In genomic region chr16:56506941-56507340, GRCh38 we compare ENCODE assay signal across 14 cellular contexts. TPM values are rescaled to one million over a fixed set of nuclear protein-coding genes. Genes with fewer than 3 reads are reported as not detected.
A peak's percentile ranks its signal among the peaks of the same experiment; 100 is the strongest.
DNase-seq lines count a peak whose midpoint lies in the region; ATAC-seq and TF ChIP-seq lines count a peak whose summit lies in the region.
"Had no signal": no experiment of that assay in that cellular context is flagged by ENCODE, and none has a peak within 500 bp of the region (broad histone marks: within the 10 kb centered on the region; RNA-seq: fewer than 3 reads in every experiment).

No MANE protein-coding gene starts in this region.

- H3K27ac Mint-ChIP-seq in osteocyte (ENCODE audit: unreplicated experiment): peak overlapping the region; percentile 85
- H3K27ac Mint-ChIP-seq: CD4-positive, CD25-positive, alpha-beta regulatory T cell had no signal

- H3K9me3 Mint-ChIP-seq in osteocyte (ENCODE audit: unreplicated experiment): no peaks in the 10 kb centered on the region
- H3K9me3 Mint-ChIP-seq: CD4-positive, CD25-positive, alpha-beta regulatory T cell had no signal

- ATAC-seq in esophagus mucosa (peak; percentile 52), GM18858 (IDR thresholded peaks at IDR 0.05; ENCODE audit: unreplicated experiment) (no peak)
- ATAC-seq: Right ventricle myocardium inferior had no signal

- H3K4me3 Mint-ChIP-seq in osteocyte (ENCODE audit: unreplicated experiment): no peak overlapping the region
- H3K4me3 Mint-ChIP-seq: CD4-positive, CD25-positive, alpha-beta regulatory T cell had no signal

- no peak for TF ChIP-seq CTCF in osteocyte (IDR thresholded peaks at IDR 0.05)

- no peaks in the 10 kb centered on the region for H3K27me3 Mint-ChIP-seq in osteocyte (ENCODE audit: unreplicated experiment)
- H3K27me3 Mint-ChIP-seq: CD4-positive, CD25-positive, alpha-beta regulatory T cell had no signal

- H3K36me3 Mint-ChIP-seq in osteocyte (ENCODE audit: unreplicated experiment): peaks cover 65% of the 10 kb centered on the region

- H3K4me1 Mint-ChIP-seq in osteocyte (ENCODE audit: unreplicated experiment): peaks cover 34% of the 10 kb centered on the region

- peak; percentile 79 for DNase-seq in COLO829 (ENCODE audit: low spot score)
- peak; percentile 53 for DNase-seq in amniotic stem cell (lab: John Stamatoyannopoulos, UW)
- DNase-seq in osteocyte (ENCODE audit: extremely low spot score, unreplicated experiment): no peak
- no peak for DNase-seq in DMS 273 treated with DMSO at 0.1 percent for 48 hours (lab: John Stamatoyannopoulos, UW)
- no peak for DNase-seq in activated CD8-positive, alpha-beta memory T cell treated with anti-CD3 and anti-CD28 coated beads, Interleukin-2, amount 50 U/mL, for 48 hours
- DNase-seq in NCI-H446 (lab: John Stamatoyannopoulos, UW): no peak
- DNase-seq: activated CD8-positive, alpha-beta memory T cell treated with anti-CD3 and anti-CD28 coated beads, Interleukin-2, amount 50 U/mL, for 4 hours; CD4-positive, CD25-positive, alpha-beta regulatory T cell; NCI-H146; NCI-H526; posterior cingulate gyrus had no signal

RNA-seq across cellular contexts. Expression of gene BBS2, which starts 12.9 kb away (rescaled TPM):
- 35.3 TPM for total RNA-seq in esophagus mucosa
- 58.7 and 66.0 TPM in 2 replicates for total RNA-seq in osteocyte

RNA-seq across cellular contexts. Expression of gene OGFOD1, which starts 55.6 kb away (rescaled TPM):
- total RNA-seq in esophagus mucosa: 39.0 TPM
- 46.3 and 50.6 TPM in 2 replicates for total RNA-seq in osteocyte

RNA-seq across cellular contexts. Expression of gene NUDT21, which starts 55.8 kb away (rescaled TPM):
- total RNA-seq in esophagus mucosa (99.3 TPM), osteocyte (103 and 105 TPM in 2 replicates)

RNA-seq across cellular contexts. Expression of gene MT4, which starts 57.9 kb away (rescaled TPM):
- total RNA-seq in esophagus mucosa (8.4 TPM), osteocyte (not detected in 2 replicates)
- total RNA-seq: CD4-positive, CD25-positive, alpha-beta regulatory T cell; Right ventricle myocardium inferior had no signal

Comparison
In these comparisons a context has a peak if more than half of its experiments do, and no peak if none do; other contexts are left out.
1. DNase-seq: peak in COLO829 (single experiment) and amniotic stem cell (single experiment); none in osteocyte (single experiment), DMS 273 treated with DMSO at 0.1 percent for 48 hours (single experiment), activated CD8-positive, alpha-beta memory T cell treated with anti-CD3 and anti-CD28 coated beads, Interleukin-2, amount 50 U/mL, for 48 hours (single experiment) and NCI-H446 (0 of 2).